16 cellular contexts compared by ENCODE assay signal in the genomic region with DNA sequence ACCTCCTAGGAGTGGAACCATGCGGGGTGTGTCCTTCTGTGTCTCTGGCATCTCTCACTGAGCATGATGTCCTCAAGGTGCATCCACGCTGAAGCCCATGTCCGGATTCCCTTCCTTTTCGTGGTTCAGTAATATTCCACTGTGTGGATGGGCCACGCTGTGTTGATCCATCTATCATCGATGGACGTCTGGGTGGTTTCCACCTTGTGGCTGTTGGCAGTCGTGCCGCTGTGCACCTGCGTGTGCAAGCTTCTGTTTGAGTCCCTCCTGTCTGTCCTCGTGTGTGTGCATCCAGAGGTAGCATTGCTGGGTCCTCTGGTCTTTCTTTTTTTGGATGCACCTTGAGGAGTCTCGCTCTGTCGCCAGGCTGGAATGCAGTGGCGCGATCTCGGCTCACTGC. TPM values are rescaled to one million over a fixed set of nuclear protein-coding genes. Genes with fewer than 3 reads are reported as not detected.
DNase-seq lines count a peak whose midpoint lies in the region; ATAC-seq, FAIRE-seq and TF ChIP-seq lines count a peak whose summit lies in the region.
"Had no signal": no experiment of that assay in that cellular context is flagged by ENCODE, and none has a peak within 500 bp of the region (broad histone marks: within the 10 kb centered on the region; RNA-seq: fewer than 3 reads in every experiment).

No MANE protein-coding gene starts in this region.

- no peak overlapping the region for H3K27ac ChIP-seq in osteoblast (ENCODE audit: low read depth, low read length)
- no peak overlapping the region for H3K27ac ChIP-seq in dorsolateral prefrontal cortex
- H3K27ac ChIP-seq: C4-2B, SJSA1 had no signal

- DNase-seq in activated naive CD4-positive, alpha-beta T cell treated with anti-CD3 and anti-CD28 coated beads, Interleukin-2, amount 10 ng/mL, durations not matched to agents 7 days and 5 days, result no peak
- no peak for DNase-seq in activated naive CD4-positive, alpha-beta T cell treated with Interleukin-2 at 50 U/mL for 16 hours
- DNase-seq in GM12892 (ENCODE audit: insufficient read length) (no peak), activated B cell treated with CpG ODN at 0.5 μM for 24 hours (no peak), osteoblast (ENCODE audit: insufficient read length, low spot score, missing footprints) (peak; percentile 62), dorsolateral prefrontal cortex (no peak), DMS79 (lab: John Stamatoyannopoulos, UW) (no peak)
- no peak for DNase-seq in stimulated activated CD4-positive, alpha-beta T cell treated with anti-CD3 and anti-CD28 coated beads, Interleukin-2, amount 100 ng/mL, for 48 hours
- DNase-seq: NCI-H2081 treated with DMSO at 0.1 percent for 48 hours, NCI-H226, NCI-H526, OCI-M1 had no signal

- H3K4me3 Mint-ChIP-seq in activated naive CD4-positive, alpha-beta T cell treated with anti-CD3 and anti-CD28 coated beads, Interleukin-2, amount 10 ng/mL, durations not matched to agents 7 days and 5 days, result no peak overlapping the region
- H3K4me3 Mint-ChIP-seq in activated B cell treated with CpG ODN at 0.5 μM for 24 hours, result peak overlapping the region; percentile 24

- no peak for ATAC-seq in activated B cell treated with CpG ODN at 0.5 μM for 24 hours (ENCODE audit: low read depth)
- ATAC-seq: HCT116 had no signal

- H3K4me3 ChIP-seq in osteoblast (ENCODE audit: insufficient read depth, low read length), result no peak overlapping the region
- H3K4me3 ChIP-seq in dorsolateral prefrontal cortex, result no peak overlapping the region
- H3K4me3 ChIP-seq: SJSA1 had no signal

- H4K20me1 ChIP-seq in osteoblast (ENCODE audit: insufficient read depth, low read length), result no peaks in the 10 kb centered on the region

- no peak for TF ChIP-seq POLR2A in GM12892 (IDR thresholded peaks at IDR 0.05; ENCODE audit: low read depth, low read length)

- TF ChIP-seq CTCF in activated B cell treated with CpG ODN at 0.5 μM for 24 hours (IDR thresholded peaks at IDR 0.05), result no peak
- TF ChIP-seq CTCF in osteoblast (IDR thresholded peaks at IDR 0.05; ENCODE audit: extremely low read depth, low read depth, low read length), result no peak
- no peak for TF ChIP-seq CTCF in dorsolateral prefrontal cortex (IDR thresholded peaks at IDR 0.05 in 54 of 56, conservative IDR thresholded peaks at IDR 0.05 in 2 of 56; ENCODE audit: low read depth in 1 of 56, partially characterized antibody in 56 of 56)

- no peak overlapping the region for H3K4me2 ChIP-seq in osteoblast (ENCODE audit: insufficient read depth, low read length)

- H3K4me1 Mint-ChIP-seq in activated naive CD4-positive, alpha-beta T cell treated with anti-CD3 and anti-CD28 coated beads, Interleukin-2, amount 10 ng/mL, durations not matched to agents 7 days and 5 days, result peaks cover 13% of the 10 kb centered on the region
- peaks cover 23% of the 10 kb centered on the region for H3K4me1 Mint-ChIP-seq in activated B cell treated with CpG ODN at 0.5 μM for 24 hours

- no peaks in the 10 kb centered on the region for H3K36me3 Mint-ChIP-seq in activated naive CD4-positive, alpha-beta T cell treated with anti-CD3 and anti-CD28 coated beads, Interleukin-2, amount 10 ng/mL, durations not matched to agents 7 days and 5 days
- H3K36me3 Mint-ChIP-seq in activated B cell treated with CpG ODN at 0.5 μM for 24 hours (ENCODE audit: low read depth), result no peaks in the 10 kb centered on the region

- intact Hi-C loops in activated B cell treated with CpG ODN at 0.5 μM for 24 hours (cut with micrococcal nuclease) (no loop called here), dorsolateral prefrontal cortex (cut with DNase I) (no loop called here)

- peak overlapping the region; percentile 12 for H3K27ac Mint-ChIP-seq in activated naive CD4-positive, alpha-beta T cell treated with anti-CD3 and anti-CD28 coated beads, Interleukin-2, amount 10 ng/mL, durations not matched to agents 7 days and 5 days
- H3K27ac Mint-ChIP-seq in activated B cell treated with CpG ODN at 0.5 μM for 24 hours, result peak overlapping the region; percentile 14

- POLR2A ChIA-PET in activated B cell treated with CpG ODN at 0.5 μM for 24 hours (lab: Charles Lee), result interaction anchor here (0.8 to 1.8 kb wide), 2 partner anchors 9 to 11 kb away, joined by 4 to 10 read pairs; a partner anchor contains a TSS

- CTCF ChIA-PET in activated naive CD4-positive, alpha-beta T cell treated with anti-CD3 and anti-CD28 coated beads, Interleukin-2, amount 10 ng/mL, durations not matched to agents 7 days and 5 days (lab: Charles Lee), result interaction anchor here (0.7 to 5.4 kb wide), 3 partner anchors 18 to 629 kb away, joined by 3 to 38 read pairs (median 5); no protein-coding TSS in a partner anchor
- CTCF ChIA-PET in activated B cell treated with CpG ODN at 0.5 μM for 24 hours (lab: Charles Lee), result interaction anchor here (1.0 to 1.6 kb wide), 4 partner anchors 10 to 174 kb away, joined by 3 to 4 read pairs (median 4); no protein-coding TSS in a partner anchor

- no peaks in the 10 kb centered on the region for H3K79me2 ChIP-seq in osteoblast (ENCODE audit: insufficient read depth, low read length)

- no peaks in the 10 kb centered on the region for H3K9me3 Mint-ChIP-seq in activated naive CD4-positive, alpha-beta T cell treated with anti-CD3 and anti-CD28 coated beads, Interleukin-2, amount 10 ng/mL, durations not matched to agents 7 days and 5 days
- no peaks in the 10 kb centered on the region for H3K9me3 Mint-ChIP-seq in activated B cell treated with CpG ODN at 0.5 μM for 24 hours

- no peaks in the 10 kb centered on the region for H3K4me1 ChIP-seq in osteoblast (ENCODE audit: insufficient read depth, low read length)
- H3K4me1 ChIP-seq: SJSA1 had no signal

- no peaks in the 10 kb centered on the region for H3K9me3 ChIP-seq in osteoblast (ENCODE audit: low read depth, low read length)
- H3K9me3 ChIP-seq: SJSA1 had no signal

- H3K27me3 Mint-ChIP-seq in activated naive CD4-positive, alpha-beta T cell treated with anti-CD3 and anti-CD28 coated beads, Interleukin-2, amount 10 ng/mL, durations not matched to agents 7 days and 5 days, result peaks cover 23% of the 10 kb centered on the region
- peaks cover 2% of the 10 kb centered on the region for H3K27me3 Mint-ChIP-seq in activated B cell treated with CpG ODN at 0.5 μM for 24 hours

- H3K27me3 ChIP-seq in osteoblast (ENCODE audit: insufficient read depth, low read length), result no peaks in the 10 kb centered on the region
- H3K27me3 ChIP-seq in dorsolateral prefrontal cortex, result no peaks in the 10 kb centered on the region
- H3K27me3 ChIP-seq: SJSA1 had no signal

- peak; percentile 60 for FAIRE-seq in GM12892 (lab: Jason Lieb, UNC)

- H2AFZ ChIP-seq in osteoblast (ENCODE audit: low read length), result no peak overlapping the region

- H3K36me3 ChIP-seq in osteoblast (ENCODE audit: insufficient read depth, low read length), result peaks cover 4% of the 10 kb centered on the region

RNA-seq across cellular contexts. Expression of a gene that starts 11.2 kb away (rescaled TPM):
- polyA plus RNA-seq in GM12892 (2012; ENCODE audit: missing spikeins), result 24.1 TPM
- total RNA-seq in activated B cell treated with CpG ODN at 0.5 μM for 24 hours (0.80 and 1.3 TPM in 2 replicates), osteoblast (0.36 TPM in 1 of 2 replicates, not detected in the other), dorsolateral prefrontal cortex (10 to 100 TPM in 2 of 120 experiments, 1 to 10 TPM in 118; 2.3 to 11.9 (median 6.1) TPM)

RNA-seq across cellular contexts. Expression of a gene that starts 30.5 kb away (rescaled TPM):
- 3.7 TPM for polyA plus RNA-seq in GM12892 (2012; ENCODE audit: missing spikeins)
- 3.1 and 3.9 TPM in 2 replicates for total RNA-seq in activated B cell treated with CpG ODN at 0.5 μM for 24 hours
- total RNA-seq in osteoblast, result 73.7 and 74.2 TPM in 2 replicates
- 100 to 1,000 TPM in 1 of 120 experiments, 10 to 100 TPM in 119; 48.7 to 103 (median 61.3) TPM for total RNA-seq in dorsolateral prefrontal cortex

RNA-seq across cellular contexts. Expression of a gene that starts 53.9 kb away (rescaled TPM):
- 3.2 TPM for polyA plus RNA-seq in GM12892 (2012; ENCODE audit: missing spikeins)
- total RNA-seq in activated B cell treated with CpG ODN at 0.5 μM for 24 hours (27.3 and 29.7 TPM in 2 replicates), osteoblast (not detected in 2 replicates), dorsolateral prefrontal cortex (1 to 10 TPM in 9 of 120 experiments, under 1 TPM in 55, not detected in 56; 0.28 to 3.3 (median 0.64) TPM)
- total RNA-seq: RPMI7951, SJSA1 had no signal

Comparison
In these comparisons a context has a peak if more than half of its experiments do, and no peak if none do; other contexts are left out.
1. RNA of a gene that starts 30.5 kb away (total RNA-seq): 73.7 to 74.2 TPM in osteoblast and 48.7 to 103 TPM in dorsolateral prefrontal cortex; 3.1 to 3.9 TPM in activated B cell treated with CpG ODN at 0.5 μM for 24 hours; every median in the first group is over 10 times any median in the second.